1 cellular context compared by ENCODE assay signal in genomic region chr15:70140031-70140542, GRCh38.
TF ChIP-seq lines count a peak whose summit lies in the region.

No MANE protein-coding gene starts in this region.

TF ChIP-seq in H1, 55 proteins besides CTCF, POLR2A, EP300 and RAD21 (continued from another document):
- TF ChIP-seq CHD7 (IDR thresholded peaks at IDR 0.05; ENCODE audit: insufficient replicate concordance, low read length) (no peak), SP1 (IDR thresholded peaks at IDR 0.05; ENCODE audit: low read depth, low read length) (no peak), KDM1A (IDR thresholded peaks at IDR 0.05; ENCODE audit: borderline replicate concordance, low read length) (no peak), CEBPB (IDR thresholded peaks at IDR 0.05; ENCODE audit: low read depth, low read length) (no peak), SP2 (IDR thresholded peaks at IDR 0.05; ENCODE audit: low read length) (no peak), ASH2L (IDR thresholded peaks at IDR 0.05; ENCODE audit: low read length) (peak; percentile 78), JUND (IDR thresholded peaks at IDR 0.05; ENCODE audit: low read length) (no peak), EZH2 (IDR thresholded peaks at IDR 0.05; ENCODE audit: low read depth, low read length, severe bottlenecking) (no peak), CTBP2 (IDR thresholded peaks at IDR 0.05; ENCODE audit: borderline replicate concordance, insufficient read depth, insufficient read length, low read length) (no peak), PHF8 (conservative IDR thresholded peaks at IDR 0.05; ENCODE audit: low read depth, low read length) (no peak), TAF7 (optimal IDR thresholded peaks at IDR 0.05; ENCODE audit: borderline replicate concordance, low read depth, low read length) (no peak), NRF1 (IDR thresholded peaks at IDR 0.05; ENCODE audit: low read depth, low read length) (no peak), RFX5 (IDR thresholded peaks at IDR 0.05; ENCODE audit: borderline replicate concordance, low read depth, low read length) (no peak), TEAD4 (IDR thresholded peaks at IDR 0.05; ENCODE audit: low read depth, low read length) (no peak)
